1 cellular context compared by ENCODE assay signal in the genomic region with DNA sequence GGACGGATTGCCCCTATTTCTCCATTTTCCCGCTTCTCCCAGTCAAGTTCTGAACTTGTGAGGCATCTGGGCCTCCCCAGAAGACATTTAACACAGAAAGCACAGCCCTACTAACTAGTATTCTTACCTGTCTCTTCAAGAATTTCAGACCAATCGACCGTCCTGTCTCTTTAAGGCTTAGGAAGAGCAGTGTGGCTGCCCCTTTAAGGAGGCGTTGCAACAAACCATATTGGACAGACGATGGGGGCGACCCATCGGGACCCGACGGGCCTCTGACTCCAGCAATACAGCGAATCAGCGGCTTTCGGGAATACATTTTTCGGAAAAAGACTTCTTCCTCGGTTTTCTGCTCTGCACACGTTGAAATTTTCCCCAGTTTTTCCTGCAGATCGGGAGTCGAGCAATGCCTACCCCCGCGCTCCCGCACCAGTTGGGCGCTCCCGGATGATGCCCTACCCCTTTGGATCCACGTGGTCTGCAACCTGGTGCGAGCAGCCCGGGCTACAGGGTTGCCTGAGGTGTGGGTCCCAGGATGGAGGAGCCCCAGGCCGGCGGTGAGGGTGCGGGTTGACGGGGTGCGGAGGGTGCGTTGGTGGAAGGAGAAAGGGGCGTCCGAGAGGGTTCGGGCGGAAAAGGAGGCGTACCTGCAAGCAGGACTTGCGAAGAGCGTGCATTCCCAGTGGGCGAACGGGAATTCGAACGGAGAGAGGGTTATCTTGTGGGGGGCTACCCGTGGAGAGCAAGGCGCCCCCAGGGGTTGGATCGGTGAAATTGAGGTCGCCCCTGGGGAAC.
TF ChIP-seq lines count a peak whose summit lies in the region.

TSS of gene POLR1G (plus strand) at position 480 of the 792 bp plus-strand sequence. CDS start at position 533, 53 bp downstream.

TF ChIP-seq in HepG2, 621 proteins besides CTCF, POLR2A, EP300 and RAD21 (continued from another document):
- TF ChIP-seq, protein P1, sequence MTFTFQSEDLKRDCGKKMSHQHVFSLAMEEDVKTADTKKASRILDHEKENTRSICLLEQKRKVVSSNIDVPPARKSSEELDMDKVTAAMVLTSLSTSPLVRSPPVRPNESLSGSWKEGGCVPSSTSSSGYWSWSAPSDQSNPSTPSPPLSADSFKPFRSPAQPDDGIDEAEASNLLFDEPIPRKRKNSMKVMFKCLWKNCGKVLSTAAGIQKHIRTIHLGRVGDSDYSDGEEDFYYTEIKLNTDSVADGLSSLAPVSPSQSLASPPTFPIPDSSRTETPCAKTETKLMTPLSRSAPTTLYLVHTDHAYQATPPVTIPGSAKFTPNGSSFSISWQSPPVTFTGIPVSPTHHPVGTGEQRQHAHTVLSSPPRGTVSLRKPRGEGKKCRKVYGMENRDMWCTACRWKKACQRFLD (CRISPR knock-in tag; IDR thresholded peaks at IDR 0.05; ENCODE audit: borderline replicate concordance) = no peak
TF ChIP-seq in HepG2: peak in this region for 197.
